In genomic region chr1:27154469-27154990, GRCh38 we compare ENCODE assay signal across 8 cellular contexts. TPM values are rescaled to one million over a fixed set of nuclear protein-coding genes. Genes with fewer than 3 reads are reported as not detected.
DNase-seq lines count a peak whose midpoint lies in the region; ATAC-seq and TF ChIP-seq lines count a peak whose summit lies in the region.

No MANE protein-coding gene starts in this region.

- intact Hi-C loops in heart right ventricle (cut with DNase I), result loop anchor here in 5 of 10 donors (5.0 kb wide), 2 partner anchors 37 to 42 kb away; no protein-coding TSS in a partner anchor

- DNase-seq in HAP-1 (ENCODE audit: low spot score in 2 of 2) (no peak), WERI-Rb-1 (no peak), heart right ventricle (no peak), smooth muscle cell (lab: John Stamatoyannopoulos, UW; ENCODE audit: unreplicated experiment) (no peak), NCI-H1930 (lab: John Stamatoyannopoulos, UW) (no peak), SHP77 (lab: John Stamatoyannopoulos, UW) (no peak)

- H3F3A ChIP-seq in smooth muscle cell (ENCODE audit: low read depth), result no peaks in the 10 kb centered on the region

- peak overlapping the region; percentile 95 for H3K4me2 ChIP-seq in smooth muscle cell

- H3K9me3 ChIP-seq in HAP-1, result no peaks in the 10 kb centered on the region
- no peaks in the 10 kb centered on the region for H3K9me3 ChIP-seq in WERI-Rb-1 (ENCODE audit: severe bottlenecking)
- H3K9me3 ChIP-seq in heart right ventricle, result no peaks in the 10 kb centered on the region
- no peaks in the 10 kb centered on the region for H3K9me3 ChIP-seq in smooth muscle cell (replicated peaks; ENCODE audit: low read depth)

- peak overlapping the region; percentile 85 for H3K9ac ChIP-seq in smooth muscle cell (ENCODE audit: low read depth)

- H3K36me3 ChIP-seq in HAP-1 (replicated peaks), result no peaks in the 10 kb centered on the region
- H3K36me3 ChIP-seq in WERI-Rb-1, result no peaks in the 10 kb centered on the region
- no peaks in the 10 kb centered on the region for H3K36me3 ChIP-seq in heart right ventricle
- H3K36me3 ChIP-seq in smooth muscle cell (ENCODE audit: low read depth), result no peaks in the 10 kb centered on the region

- 7 to 10% methylated on average over 20 of the region's 20 CpGs for WGBS in heart right ventricle, 2 donors
- WGBS in smooth muscle cell (ENCODE audit: low lambda C conversion rate), result 11% methylated on average over 16 of the region's 20 CpGs

- H3K4me1 ChIP-seq in HAP-1, result peaks cover 27% of the 10 kb centered on the region
- peaks cover 15 to 57% (median 49%) of the 10 kb centered on the region in 9 donors for H3K4me1 ChIP-seq in heart right ventricle
- peaks cover 15% of the 10 kb centered on the region for H3K4me1 ChIP-seq in smooth muscle cell (ENCODE audit: low read depth)

- TF ChIP-seq CTCF in WERI-Rb-1 (IDR thresholded peaks at IDR 0.05; ENCODE audit: low read depth, low read length) (no peak), heart right ventricle (IDR thresholded peaks at IDR 0.05) (no peak), smooth muscle cell (IDR thresholded peaks at IDR 0.05; ENCODE audit: borderline replicate concordance, insufficient read depth, poor library complexity, severe bottlenecking) (no peak)

- in situ Hi-C loops in HAP-1 (cut with MboI; ENCODE audit: low sequenced_read_pairs), result no loop called here

- ATAC-seq in heart right ventricle, result peak in 6 of 8 donors; percentile 0 to 22 (median 4)
- ATAC-seq in HG02678 (IDR thresholded peaks at IDR 0.05; ENCODE audit: unreplicated experiment), result no peak
- ATAC-seq in HG03342 (IDR thresholded peaks at IDR 0.05; ENCODE audit: unreplicated experiment), result no peak

- no peaks in the 10 kb centered on the region for H3K27me3 ChIP-seq in HAP-1 (ENCODE audit: low read depth)
- no peaks in the 10 kb centered on the region for H3K27me3 ChIP-seq in WERI-Rb-1 (ENCODE audit: insufficient read depth, low read depth, severe bottlenecking)
- no peaks in the 10 kb centered on the region for H3K27me3 ChIP-seq in heart right ventricle
- H3K27me3 ChIP-seq in smooth muscle cell (ENCODE audit: low read depth), result no peaks in the 10 kb centered on the region

- H3K27ac ChIP-seq in WERI-Rb-1, result peak overlapping the region; percentile 57
- peak overlapping the region; percentile 82 to 97 (median 92) for H3K27ac ChIP-seq in heart right ventricle
- H3K27ac ChIP-seq in smooth muscle cell (ENCODE audit: low read depth), result peak overlapping the region; percentile 81

- H2AFZ ChIP-seq in smooth muscle cell (ENCODE audit: low read depth), result no peak overlapping the region

- H4K20me1 ChIP-seq in smooth muscle cell (ENCODE audit: low read depth), result peaks cover 48% of the 10 kb centered on the region

- peaks cover 51% of the 10 kb centered on the region for H3K79me2 ChIP-seq in smooth muscle cell (ENCODE audit: low read depth)

- H3K4me3 ChIP-seq in HAP-1 (peak overlapping the region; percentile 57), WERI-Rb-1 (ENCODE audit: low read depth, low read length) (peak overlapping the region; percentile 67), heart right ventricle (peak overlapping the region; percentile 57 to 86 (median 80)), smooth muscle cell (peak overlapping the region; percentile 57)

RNA-seq across cellular contexts. Expression of gene SLC9A1, which starts 0.4 kb away (rescaled TPM):
- total RNA-seq in heart right ventricle (10 to 100 TPM in 9 of 10 donors, 1 to 10 TPM in 1; 9.4 to 34.4 (median 22.1) TPM), smooth muscle cell (16.5 and 20.7 TPM in 2 replicates)
- polyA plus RNA-seq in heart right ventricle (10 to 100 TPM; 11.3 TPM), smooth muscle cell (37.4 and 59.5 TPM in 2 replicates)

Comparison
In these comparisons a context has a peak if more than half of its experiments do, and no peak if none do; other contexts are left out.
1. ATAC-seq: peak in heart right ventricle (6 of 8); none in HG02678 (single experiment) and HG03342 (single experiment).
2. Peak in every context shown above with its lines, with median percentiles within 50 percentile points of each other: H3K4me3 ChIP-seq and H3K27ac ChIP-seq.